Comparison of ENCODE assay signal across 8 cellular contexts in the genomic region with DNA sequence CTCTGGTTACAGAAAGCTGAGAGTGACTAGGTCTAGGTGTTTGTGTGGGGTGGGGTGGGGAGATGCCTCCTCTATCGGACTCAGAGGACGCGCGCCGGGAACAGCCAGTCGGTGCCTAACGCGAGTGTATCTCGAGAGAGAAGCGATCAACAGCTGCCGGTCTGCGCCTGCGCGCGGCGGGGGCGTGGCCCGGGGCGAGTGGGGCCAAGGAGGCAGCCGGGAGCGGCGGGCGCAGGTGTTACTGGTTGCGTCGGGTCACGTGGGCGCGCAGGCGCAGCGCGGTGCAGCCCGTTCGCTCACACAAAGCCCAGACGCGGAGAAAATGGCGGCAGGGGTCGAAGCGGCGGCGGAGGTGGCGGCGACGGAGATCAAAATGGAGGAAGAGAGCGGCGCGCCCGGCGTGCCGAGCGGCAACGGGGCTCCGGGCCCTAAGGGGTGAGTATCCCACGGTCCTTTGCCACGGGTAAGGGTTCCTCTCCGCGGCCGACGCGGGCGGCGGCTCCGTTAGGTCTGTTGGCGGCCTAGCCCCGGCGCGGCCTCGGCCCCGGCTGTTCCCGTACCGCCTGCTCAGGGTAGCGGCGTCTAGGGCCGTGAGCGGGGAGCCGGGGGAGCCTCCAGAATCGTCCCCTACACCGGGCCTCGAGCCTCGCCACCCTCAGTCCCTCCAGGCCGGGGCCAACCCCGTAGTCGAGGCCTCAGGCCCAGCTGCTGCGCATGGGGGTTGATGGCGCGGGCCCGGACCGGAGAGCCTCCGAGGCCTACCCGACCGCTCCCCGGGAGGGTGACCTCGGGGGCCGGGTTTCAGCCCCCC. TPM values are rescaled to one million over a fixed set of nuclear protein-coding genes. Genes with fewer than 3 reads are reported as not detected.
DNase-seq lines count a peak whose midpoint lies in the region; ATAC-seq, FAIRE-seq and TF ChIP-seq lines count a peak whose summit lies in the region.

Gene HNRNPM (plus strand): TSS at position 299 of the 811 bp plus-strand sequence. CDS start 24 bp downstream, at position 323.

- no peak for FAIRE-seq in kidney (lab: Jason Lieb, UNC)

- peak within 1 kb of the TSS; percentile 97 for H3K27ac Mint-ChIP-seq in chondrocyte (ENCODE audit: unreplicated experiment)

- peak within 1 kb of the TSS; percentile 81 to 98 for H3K9ac ChIP-seq in kidney (ENCODE audit: low read length in 2 of 2)

- peaks cover 0 to 13% of the 10 kb centered on the region in 2 donors for H3K36me3 ChIP-seq in kidney (ENCODE audit: control insufficient read depth in 1 of 2, insufficient read depth in 2 of 2, low read length in 2 of 2)

- peak within 1 kb of the TSS; percentile 91 for H3K4me3 Mint-ChIP-seq in chondrocyte (ENCODE audit: unreplicated experiment)

- peaks cover 20 to 24% of the 10 kb centered on the region in 2 donors for H3K4me1 ChIP-seq in kidney (ENCODE audit: control insufficient read depth in 1 of 2, insufficient read depth in 1 of 2, low read depth in 1 of 2, low read length in 2 of 2)

- TF ChIP-seq POLR2A in GM19099 (IDR thresholded peaks at IDR 0.05; ENCODE audit: extremely low read depth, insufficient read length, low read depth) = peak; percentile 93

- H3K4me3 ChIP-seq in kidney (ENCODE audit: low read length in 2 of 2) = peak within 1 kb of the TSS; percentile 69 to 92

- H3K4me1 Mint-ChIP-seq in chondrocyte (ENCODE audit: low read depth) = peaks cover 47% of the 10 kb centered on the region

- intact Hi-C loops in kidney (cut with DNase I) = no loop called here

- no peaks in the 10 kb centered on the region for H3K9me3 Mint-ChIP-seq in chondrocyte (ENCODE audit: low read depth)

- H3K27me3 Mint-ChIP-seq in chondrocyte (ENCODE audit: low read depth) = no peaks in the 10 kb centered on the region

- DNase-seq in AG20443 (ENCODE audit: low spot score) (peak; percentile 100), NCI-H510A (lab: John Stamatoyannopoulos, UW) (peak; percentile 93), chondrocyte (ENCODE audit: low spot score) (peak; percentile 100), kidney (peak; percentile 100)
- DNase-seq in activated CD4-positive, alpha-beta T cell treated with anti-CD3 and anti-CD28 coated beads for 24 hours (ENCODE audit: low read depth in 2 of 2) = peak; percentile 100
- DNase-seq in stimulated activated CD4-positive, alpha-beta T cell treated with anti-CD3 and anti-CD28 coated beads, Interleukin-15, amount 100 ng/mL, for 24 hours = peak; percentile 100

- peaks cover 8% of the 10 kb centered on the region for H3K36me3 Mint-ChIP-seq in chondrocyte (ENCODE audit: low read depth)

- peak within 1 kb of the TSS; percentile 95 to 97 for H3K27ac ChIP-seq in kidney (ENCODE audit: low read depth in 2 of 2, low read length in 2 of 2)

- ATAC-seq in HG03432 (IDR thresholded peaks at IDR 0.05; ENCODE audit: unreplicated experiment) = peak; percentile 89

- H3K9me3 ChIP-seq in kidney (ENCODE audit: control insufficient read depth in 1 of 2, low read length in 2 of 2) = no peaks in the 10 kb centered on the region

- TF ChIP-seq CTCF in chondrocyte (IDR thresholded peaks at IDR 0.05) = no peak
- no peak for TF ChIP-seq CTCF in kidney (IDR thresholded peaks at IDR 0.05; ENCODE audit: borderline replicate concordance, extremely low read depth, insufficient read depth)

RNA-seq across cellular contexts. Expression of gene HNRNPM, which starts in this region (rescaled TPM):
- total RNA-seq in chondrocyte (111 to 185 TPM (median 116 TPM) in 3 replicates), kidney (164 TPM)
- polyA plus RNA-seq in kidney (ENCODE audit: insufficient read depth, low read depth, low replicate concordance) = 103 TPM

Comparison
In these comparisons a context has a peak if more than half of its experiments do, and no peak if none do; other contexts are left out.
1. Peak in every context shown above with its lines: DNase-seq, ATAC-seq, H3K4me3 ChIP-seq and H3K27ac ChIP-seq.